In genomic region chr1:53678948-53679825, GRCh38 we compare ENCODE assay signal across 20 cellular contexts. TPM values are rescaled to one million over a fixed set of nuclear protein-coding genes. Genes with fewer than 3 reads are reported as not detected.
"Had no signal": no experiment of that assay in that cellular context is flagged by ENCODE, and none has a peak within 500 bp of the region (broad histone marks: within the 10 kb centered on the region; RNA-seq: fewer than 3 reads in every experiment).

No MANE protein-coding gene starts in this region.

- ATAC-seq: activated CD4-positive, CD25-positive, alpha-beta regulatory T cell treated with anti-CD3 and anti-CD28 coated beads, Interleukin-2, amount 50 U/mL, for 24 hours; foreskin keratinocyte; left colon had no signal

- H3K36me3 Mint-ChIP-seq: activated naive CD8-positive, alpha-beta T cell treated with anti-CD3 and anti-CD28 coated beads, Interleukin-2, amount 10 ng/mL, durations not matched to agents 7 days and 5 days; mesothelial cell of epicardium had no signal

- H2AFZ ChIP-seq: parathyroid adenoma had no signal

- H3K79me2 ChIP-seq: parathyroid adenoma had no signal

- H3K4me3 Mint-ChIP-seq: activated naive CD8-positive, alpha-beta T cell treated with anti-CD3 and anti-CD28 coated beads, Interleukin-2, amount 10 ng/mL, durations not matched to agents 7 days and 5 days; central memory CD8-positive, alpha-beta T cell; mesothelial cell of epicardium; T-helper 2 cell treated with Interferon-gamma antibody and Interleukin-4, amounts not matched to agents 5 μg/mL and 100 μg/mL, for 36 hours had no signal

- DNase-seq: activated naive CD4-positive, alpha-beta T cell; activated naive CD8-positive, alpha-beta T cell treated with anti-CD3 and anti-CD28 coated beads, Interleukin-2, amount 10 ng/mL, durations not matched to agents 7 days and 5 days; activated T-cell treated with anti-CD3 and anti-CD28 coated beads for 4 hours; brain microvascular endothelial cell; cortex of kidney; effector CD4-positive, alpha-beta T cell; foreskin keratinocyte; heart right ventricle; left colon; stimulated activated CD4-positive, alpha-beta T cell treated with anti-CD3 and anti-CD28 coated beads, Interleukin-1b, Interleukin-23, amount 100 ng/mL, for 48 hours; stomach; upper lobe of left lung had no signal

- H3K27me3 ChIP-seq: brain microvascular endothelial cell, testis, upper lobe of left lung had no signal

- H3K9ac ChIP-seq: parathyroid adenoma had no signal

- H3K36me3 ChIP-seq: heart right ventricle, stomach, upper lobe of left lung had no signal

- H3K27ac ChIP-seq: brain microvascular endothelial cell, foreskin keratinocyte, heart right ventricle, parathyroid adenoma, stomach, testis, upper lobe of left lung had no signal

- H3K9me3 Mint-ChIP-seq: activated naive CD8-positive, alpha-beta T cell treated with anti-CD3 and anti-CD28 coated beads, Interleukin-2, amount 10 ng/mL, durations not matched to agents 7 days and 5 days; central memory CD8-positive, alpha-beta T cell; mesothelial cell of epicardium; T-helper 2 cell treated with Interferon-gamma antibody and Interleukin-4, amounts not matched to agents 5 μg/mL and 100 μg/mL, for 36 hours had no signal

- H3K27me3 Mint-ChIP-seq: central memory CD8-positive, alpha-beta T cell had no signal

- H3K27ac Mint-ChIP-seq: activated naive CD8-positive, alpha-beta T cell treated with anti-CD3 and anti-CD28 coated beads, Interleukin-2, amount 10 ng/mL, durations not matched to agents 7 days and 5 days; mesothelial cell of epicardium; T-helper 2 cell treated with Interferon-gamma antibody and Interleukin-4, amounts not matched to agents 5 μg/mL and 100 μg/mL, for 36 hours had no signal

- H3K4me1 ChIP-seq: foreskin keratinocyte, parathyroid adenoma, testis had no signal

- H3K4me3 ChIP-seq: heart right ventricle, lung, stomach, testis, upper lobe of left lung had no signal

- H3K9me3 ChIP-seq: heart right ventricle, stomach, testis, upper lobe of left lung had no signal

RNA-seq across cellular contexts. Expression of gene GLIS1, which starts 59.8 kb away (rescaled TPM):
- total RNA-seq: activated naive CD8-positive, alpha-beta T cell treated with anti-CD3 and anti-CD28 coated beads, Interleukin-2, amount 10 ng/mL, durations not matched to agents 7 days and 5 days; foreskin keratinocyte had no signal
- polyA plus RNA-seq: foreskin keratinocyte, neural cell had no signal
